Comparison of ENCODE assay signal across 27 cellular contexts in genomic region chr2:237883951-237884392, GRCh38. TPM values are rescaled to one million over a fixed set of nuclear protein-coding genes. Genes with fewer than 3 reads are reported as not detected.
DNase-seq lines count a peak whose midpoint lies in the region; ATAC-seq and TF ChIP-seq lines count a peak whose summit lies in the region.
"Had no signal": no experiment of that assay in that cellular context is flagged by ENCODE, and none has a peak within 500 bp of the region (broad histone marks: within the 10 kb centered on the region; RNA-seq: fewer than 3 reads in every experiment).

No MANE protein-coding gene starts in this region.

- H3K27ac ChIP-seq in left ventricle myocardium inferior (replicated peaks) (peak overlapping the region; percentile 93), right cardiac atrium (ENCODE audit: low read length) (no peak overlapping the region), psoas muscle (peak overlapping the region; percentile 21), vagina (peak overlapping the region; percentile 89)
- H3K27ac ChIP-seq: cardiac muscle cell, right lobe of liver, upper lobe of right lung had no signal

- TF ChIP-seq POLR2A in vagina (IDR thresholded peaks at IDR 0.05): no peak

- peaks cover 11% of the 10 kb centered on the region for H3K4me1 Mint-ChIP-seq in glutamatergic neuron (ENCODE audit: low read depth, unreplicated experiment)
- H3K4me1 Mint-ChIP-seq: CD8-positive, alpha-beta memory T cell; memory B cell had no signal

- DNase-seq in left ventricle myocardium inferior (no peak), right cardiac atrium (no peak), glutamatergic neuron (no peak), psoas muscle (no peak), vagina (ENCODE audit: extremely low spot score in 2 of 2) (no peak), NCI-H128 (lab: John Stamatoyannopoulos, UW; ENCODE audit: unreplicated experiment) (no peak)
- no peak for DNase-seq in activated CD4-positive, alpha-beta T cell treated with anti-CD3 and anti-CD28 coated beads for 4 hours
- DNase-seq: activated CD8-positive, alpha-beta T cell treated with anti-CD3 and anti-CD28 coated beads for 36 hours; activated naive CD4-positive, alpha-beta T cell treated with Interleukin-2 at 50 U/mL for 16 hours; AML-193; amniotic stem cell; KG1; MM.1S; NCI-H1436; NCI-H446; OCI-M1; SHP77 treated with DMSO at 0.1 percent for 48 hours; upper lobe of right lung had no signal

- 89% methylated on average over 10 of the region's 10 CpGs for WGBS in right cardiac atrium
- WGBS in psoas muscle, 3 donors: 93 to 95% (median 93%) methylated on average over 10 of the region's 10 CpGs

- H3K27me3 ChIP-seq in left ventricle myocardium inferior (ENCODE audit: low read depth): no peaks in the 10 kb centered on the region
- no peaks in the 10 kb centered on the region for H3K27me3 ChIP-seq in right cardiac atrium (ENCODE audit: control insufficient read depth, insufficient read depth)
- H3K27me3 ChIP-seq in psoas muscle (ENCODE audit: insufficient read depth in 3 of 3, low read length in 2 of 3): no peaks in the 10 kb centered on the region
- H3K27me3 ChIP-seq in vagina: no peaks in the 10 kb centered on the region
- H3K27me3 ChIP-seq: cardiac muscle cell, right lobe of liver, upper lobe of right lung had no signal

- TF ChIP-seq CTCF in left ventricle myocardium inferior (IDR thresholded peaks at IDR 0.05; ENCODE audit: borderline replicate concordance) (no peak), glutamatergic neuron (IDR thresholded peaks at IDR 0.05; ENCODE audit: partially characterized antibody, unreplicated experiment) (no peak), psoas muscle (IDR thresholded peaks at IDR 0.05) (no peak), vagina (IDR thresholded peaks at IDR 0.05) (no peak)

- intact Hi-C loops in left ventricle myocardium inferior (cut with micrococcal nuclease) (no loop called here), right cardiac atrium (cut with DNase I) (no loop called here), psoas muscle (cut with DNase I) (no loop called here), vagina (cut with DNase I) (no loop called here)

- no peaks in the 10 kb centered on the region for H3K36me3 ChIP-seq in left ventricle myocardium inferior
- peaks cover 2 to 12% of the 10 kb centered on the region in 2 donors for H3K36me3 ChIP-seq in psoas muscle (ENCODE audit: insufficient read depth in 1 of 2, low read depth in 1 of 2)
- no peaks in the 10 kb centered on the region for H3K36me3 ChIP-seq in vagina
- H3K36me3 ChIP-seq: cardiac muscle cell, right lobe of liver, upper lobe of right lung had no signal

- peaks cover 55% of the 10 kb centered on the region for H3K4me1 ChIP-seq in left ventricle myocardium inferior
- H3K4me1 ChIP-seq in right cardiac atrium (ENCODE audit: control insufficient read depth, insufficient read depth, low read length): no peaks in the 10 kb centered on the region
- H3K4me1 ChIP-seq in psoas muscle: peaks cover 35% of the 10 kb centered on the region
- H3K4me1 ChIP-seq in vagina: peaks cover 53% of the 10 kb centered on the region

- H3K9me3 ChIP-seq in left ventricle myocardium inferior (replicated peaks) (no peaks in the 10 kb centered on the region), right cardiac atrium (ENCODE audit: control insufficient read depth, low read length) (no peaks in the 10 kb centered on the region), psoas muscle (no peaks in the 10 kb centered on the region), vagina (no peaks in the 10 kb centered on the region)
- H3K9me3 ChIP-seq: right lobe of liver, upper lobe of right lung had no signal

- peaks cover 9% of the 10 kb centered on the region for H3K36me3 Mint-ChIP-seq in glutamatergic neuron (ENCODE audit: unreplicated experiment)
- H3K36me3 Mint-ChIP-seq: CD8-positive, alpha-beta memory T cell; memory B cell had no signal

- no peak overlapping the region for H3K4me3 ChIP-seq in left ventricle myocardium inferior
- H3K4me3 ChIP-seq in right cardiac atrium (ENCODE audit: low read length): no peak overlapping the region
- H3K4me3 ChIP-seq in psoas muscle: no peak overlapping the region
- no peak overlapping the region for H3K4me3 ChIP-seq in vagina
- H3K4me3 ChIP-seq: cardiac muscle cell, GM23338, right lobe of liver, upper lobe of right lung had no signal

- peak overlapping the region; percentile 77 for H3K27ac Mint-ChIP-seq in glutamatergic neuron (ENCODE audit: unreplicated experiment)
- H3K27ac Mint-ChIP-seq: activated CD8-positive, alpha-beta T cell treated with anti-CD3 and anti-CD28 coated beads for 36 hours; CD8-positive, alpha-beta memory T cell; GM23338; memory B cell; stimulated activated naive CD8-positive, alpha-beta T cell treated with anti-CD3 and anti-CD28 coated beads, Interleukin-15, Interleukin-2, amounts not matched to agents 100 ng/mL and 50 ng/mL, for 24 hours had no signal

- peaks cover 4% of the 10 kb centered on the region for H3K27me3 Mint-ChIP-seq in glutamatergic neuron (ENCODE audit: unreplicated experiment)
- H3K27me3 Mint-ChIP-seq: activated CD8-positive, alpha-beta T cell treated with anti-CD3 and anti-CD28 coated beads for 36 hours; CD8-positive, alpha-beta memory T cell; stimulated activated naive CD8-positive, alpha-beta T cell treated with anti-CD3 and anti-CD28 coated beads, Interleukin-15, Interleukin-2, amounts not matched to agents 100 ng/mL and 50 ng/mL, for 24 hours had no signal

- H3K4me3 Mint-ChIP-seq in glutamatergic neuron (ENCODE audit: unreplicated experiment): peak overlapping the region; percentile 38
- H3K4me3 Mint-ChIP-seq: activated CD8-positive, alpha-beta T cell treated with anti-CD3 and anti-CD28 coated beads for 36 hours; CD8-positive, alpha-beta memory T cell; GM23338; memory B cell; stimulated activated naive CD8-positive, alpha-beta T cell treated with anti-CD3 and anti-CD28 coated beads, Interleukin-15, Interleukin-2, amounts not matched to agents 100 ng/mL and 50 ng/mL, for 24 hours had no signal

- no peak for ATAC-seq in right cardiac atrium
- ATAC-seq in psoas muscle: no peak
- ATAC-seq in GM19397 (IDR thresholded peaks at IDR 0.05; ENCODE audit: unreplicated experiment): no peak
- ATAC-seq: activated CD8-positive, alpha-beta T cell treated with anti-CD3 and anti-CD28 coated beads for 36 hours; right lobe of liver; upper lobe of right lung had no signal

- peaks cover 14% of the 10 kb centered on the region for H3K9me3 Mint-ChIP-seq in glutamatergic neuron (ENCODE audit: unreplicated experiment)
- H3K9me3 Mint-ChIP-seq: activated CD8-positive, alpha-beta T cell treated with anti-CD3 and anti-CD28 coated beads for 36 hours; GM23338; stimulated activated naive CD8-positive, alpha-beta T cell treated with anti-CD3 and anti-CD28 coated beads, Interleukin-15, Interleukin-2, amounts not matched to agents 100 ng/mL and 50 ng/mL, for 24 hours had no signal

RNA-seq across cellular contexts. Expression of gene RAMP1, which starts 24.5 kb away (rescaled TPM):
- total RNA-seq in left ventricle myocardium inferior (168 TPM), right cardiac atrium (100 to 1,000 TPM; 122 to 276 (median 160) TPM), glutamatergic neuron (ENCODE audit: unreplicated experiment) (7.6 TPM), psoas muscle (100 to 1,000 TPM in 1 of 4 donors, 10 to 100 TPM in 3; 32.8 to 105 (median 91.2) TPM), vagina (120 TPM)
- polyA plus RNA-seq in right cardiac atrium (164 TPM), psoas muscle (100 to 1,000 TPM in 2 of 3 donors, 10 to 100 TPM in 1; 86.5 to 367 (median 303) TPM)
- total RNA-seq: G401, HT1080 had no signal
